In the genomic region with DNA sequence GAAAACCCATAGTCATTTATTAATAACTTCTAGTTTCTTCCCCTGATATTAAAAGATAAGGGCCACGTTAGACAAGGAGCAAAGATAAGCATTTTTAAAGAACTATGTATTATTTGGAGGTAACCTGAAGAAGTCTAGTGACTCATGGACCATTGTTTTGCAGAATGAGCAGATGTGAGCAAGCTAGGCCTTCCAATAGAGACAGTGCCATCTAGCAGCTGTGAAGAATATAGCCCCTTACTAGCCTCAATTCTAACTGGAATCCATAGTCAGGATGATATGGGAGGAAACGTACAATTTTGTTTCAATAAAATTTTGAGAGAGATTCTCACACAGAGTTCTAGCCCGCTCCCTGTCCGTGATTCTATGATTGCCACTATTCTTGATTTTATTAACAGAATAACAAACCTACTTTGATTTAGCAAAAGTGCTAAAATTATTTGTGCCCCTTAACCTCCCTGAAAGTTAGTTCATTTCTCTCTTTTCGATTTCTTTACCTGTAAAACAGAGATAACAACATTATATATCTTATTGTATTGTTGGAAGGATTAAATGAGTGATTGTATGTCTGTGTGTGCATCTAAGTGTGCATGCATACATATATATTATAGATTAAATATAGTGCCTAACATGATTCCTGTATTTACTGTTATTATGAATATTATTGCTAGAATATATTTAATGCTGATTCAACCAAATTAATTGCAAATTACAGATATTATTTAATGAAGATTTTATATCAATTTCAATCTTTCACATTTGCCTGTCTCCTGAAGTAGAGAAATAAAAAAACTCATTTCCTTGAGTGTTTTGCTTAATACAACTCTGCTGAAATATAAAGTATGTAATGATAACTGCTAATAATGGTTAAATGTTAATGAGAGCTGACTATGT, we compare ENCODE assay signal across 8 cellular contexts. TPM values are rescaled to one million over a fixed set of nuclear protein-coding genes. Genes with fewer than 3 reads are reported as not detected.
DNase-seq lines count a peak whose midpoint lies in the region; ATAC-seq, FAIRE-seq and TF ChIP-seq lines count a peak whose summit lies in the region.

No MANE protein-coding gene starts in this region.

- peak; percentile 95 for ATAC-seq in HG02852 (IDR thresholded peaks at IDR 0.05; ENCODE audit: unreplicated experiment)

- no peak overlapping the region for H3K4me3 Mint-ChIP-seq in astrocyte (ENCODE audit: unreplicated experiment)

- H3K9me3 ChIP-seq in astrocyte (ENCODE audit: insufficient read depth, low read depth, low read length), result no peaks in the 10 kb centered on the region
- no peaks in the 10 kb centered on the region for H3K9me3 ChIP-seq in keratinocyte (ENCODE audit: control insufficient read depth, low read depth, low read length)

- TF ChIP-seq CTCF in GM12872 (IDR thresholded peaks at IDR 0.05; ENCODE audit: insufficient read depth, low read depth, low read length), result peak; percentile 71
- TF ChIP-seq CTCF in astrocyte (IDR thresholded peaks at IDR 0.05; ENCODE audit: insufficient read depth, low read depth, low read length), result no peak
- peak; percentile 67 to 75 (median 71) for TF ChIP-seq CTCF in keratinocyte (optimal IDR thresholded peaks at IDR 0.05 in 1 of 3, IDR thresholded peaks at IDR 0.05 in 1 of 3, conservative IDR thresholded peaks at IDR 0.05 in 1 of 3; ENCODE audit: extremely low read depth in 1 of 3, insufficient read depth in 2 of 3, low read length in 3 of 3)

- H3K27me3 ChIP-seq in astrocyte (ENCODE audit: insufficient read depth, low read length) (no peaks in the 10 kb centered on the region), keratinocyte (ENCODE audit: control insufficient read depth, extremely low read depth, insufficient read depth, low read length) (no peaks in the 10 kb centered on the region)

- H3K79me2 ChIP-seq in astrocyte (ENCODE audit: insufficient read depth, low read length), result no peaks in the 10 kb centered on the region
- no peaks in the 10 kb centered on the region for H3K79me2 ChIP-seq in keratinocyte (ENCODE audit: control insufficient read depth, insufficient read depth, low read length)

- no peak overlapping the region for H3K4me2 ChIP-seq in astrocyte (ENCODE audit: low read length)
- H3K4me2 ChIP-seq in keratinocyte (ENCODE audit: control insufficient read depth, extremely low read depth, insufficient read depth, low read depth, low read length), result no peak overlapping the region

- H3K9ac ChIP-seq in astrocyte (ENCODE audit: low read length) (no peak overlapping the region), keratinocyte (ENCODE audit: control insufficient read depth, extremely low read depth, insufficient read depth, low read length) (no peak overlapping the region)

- dilution Hi-C loops in keratinocyte (cut with MboI; ENCODE audit: extremely low pct_ligation_motif_present, low sequenced_read_pairs), result no loop called here

- H2AFZ ChIP-seq in astrocyte (ENCODE audit: low read depth, low read length) (no peak overlapping the region), keratinocyte (ENCODE audit: control insufficient read depth, low read length) (no peak overlapping the region)

- H3K4me1 ChIP-seq in astrocyte (ENCODE audit: insufficient read depth, low read length), result no peaks in the 10 kb centered on the region
- H3K4me1 ChIP-seq in keratinocyte (ENCODE audit: control insufficient read depth, extremely low read depth, insufficient read depth, low read length), result no peaks in the 10 kb centered on the region

- H3K27me3 Mint-ChIP-seq in astrocyte (ENCODE audit: low read depth, unreplicated experiment), result no peaks in the 10 kb centered on the region

- H3K36me3 ChIP-seq in astrocyte (ENCODE audit: insufficient read depth, low read length) (no peaks in the 10 kb centered on the region), keratinocyte (ENCODE audit: control insufficient read depth in 2 of 2, extremely low read depth in 1 of 2, insufficient read depth in 2 of 2, low read length in 2 of 2) (no peaks in the 10 kb centered on the region)

- H3K27ac ChIP-seq in astrocyte (ENCODE audit: low read depth, low read length) (no peak overlapping the region), keratinocyte (ENCODE audit: control insufficient read depth, insufficient read depth, low read length) (no peak overlapping the region)

- H3K27ac Mint-ChIP-seq in astrocyte (ENCODE audit: unreplicated experiment), result no peak overlapping the region

- FAIRE-seq in A204.1 (lab: Jason Lieb, UNC) (peak; percentile 46), astrocyte (lab: Jason Lieb, UNC) (peak; percentile 49), keratinocyte (lab: Jason Lieb, UNC) (peak; percentile 90)

- H3K9me3 Mint-ChIP-seq in astrocyte (ENCODE audit: unreplicated experiment), result peaks cover 1% of the 10 kb centered on the region

- no peaks in the 10 kb centered on the region for H3K4me1 Mint-ChIP-seq in astrocyte (ENCODE audit: low read depth, unreplicated experiment)

- no peaks in the 10 kb centered on the region for H3K9me1 ChIP-seq in keratinocyte (ENCODE audit: control insufficient read depth, extremely low read depth, insufficient read depth, low read length)

- H3K4me3 ChIP-seq in astrocyte (ENCODE audit: insufficient read depth, low read depth, low read length), result no peak overlapping the region
- H3K4me3 ChIP-seq in keratinocyte (ENCODE audit: control insufficient read depth in 2 of 3, extremely low read depth in 1 of 3, insufficient read depth in 2 of 3, low read depth in 1 of 3, low read length in 3 of 3), result no peak overlapping the region

- H4K20me1 ChIP-seq in astrocyte (ENCODE audit: insufficient read depth, low read length), result no peaks in the 10 kb centered on the region
- H4K20me1 ChIP-seq in keratinocyte (ENCODE audit: control insufficient read depth, extremely low read depth, insufficient read depth, low read length), result no peaks in the 10 kb centered on the region

- H3K36me3 Mint-ChIP-seq in astrocyte (ENCODE audit: low read depth, unreplicated experiment), result peaks cover 3% of the 10 kb centered on the region

- DNase-seq in NCI-H1930 (lab: John Stamatoyannopoulos, UW) (peak; percentile 16 to 44), astrocyte (ENCODE audit: low read depth) (peak; percentile 63), keratinocyte (ENCODE audit: low read depth, low spot score) (peak; percentile 7), nucleus accumbens (lab: John Stamatoyannopoulos, UW) (no peak), GDM1 (lab: John Stamatoyannopoulos, UW) (no peak)

RNA-seq across cellular contexts. Expression of gene FAM237B, which starts 22.7 kb away (rescaled TPM):
- total RNA-seq in astrocyte, result not detected in 2 replicates
- not detected in 3 replicates for polyA plus RNA-seq in keratinocyte
- polyA plus RNA-seq in keratinocyte (2011; ENCODE audit: low read depth), result not detected
- polyA plus RNA-seq in keratinocyte (2011; cell fraction: cytosol; rRNA removed), result not detected in 2 replicates
- not detected in 2 replicates for polyA plus RNA-seq in keratinocyte (2011; cell fraction: nucleus; rRNA removed)
- not detected in 2 replicates for polyA plus RNA-seq in keratinocyte (2012; ENCODE audit: low replicate concordance)
- not detected in 3 replicates for polyA minus RNA-seq in keratinocyte
- polyA minus RNA-seq in keratinocyte (2011; cell fraction: cytosol; rRNA and poly(A)+ RNA removed), result not detected
- polyA minus RNA-seq in keratinocyte (2011; cell fraction: nucleus; rRNA and poly(A)+ RNA removed), result not detected in 2 replicates

RNA-seq across cellular contexts. Expression of gene GTPBP10, which starts 48.1 kb away (rescaled TPM):
- total RNA-seq in astrocyte, result 18.9 and 24.0 TPM in 2 replicates
- 14.0 to 26.6 TPM (median 17.0 TPM) in 3 replicates for polyA plus RNA-seq in keratinocyte
- polyA plus RNA-seq in keratinocyte (2011; ENCODE audit: low read depth), result 15.5 TPM
- 14.5 and 27.0 TPM in 2 replicates for polyA plus RNA-seq in keratinocyte (2011; cell fraction: cytosol; rRNA removed)
- polyA plus RNA-seq in keratinocyte (2011; cell fraction: nucleus; rRNA removed), result 20.3 and 28.4 TPM in 2 replicates
- polyA plus RNA-seq in keratinocyte (2012; ENCODE audit: low replicate concordance), result 13.9 and 20.8 TPM in 2 replicates
- 0.46 to 11.9 TPM (median 6.0 TPM) in 3 replicates for polyA minus RNA-seq in keratinocyte
- 2.7 TPM for polyA minus RNA-seq in keratinocyte (2011; cell fraction: cytosol; rRNA and poly(A)+ RNA removed)
- 5.4 and 14.2 TPM in 2 replicates for polyA minus RNA-seq in keratinocyte (2011; cell fraction: nucleus; rRNA and poly(A)+ RNA removed)

RNA-seq across cellular contexts. Expression of gene CFAP69, which starts 53.4 kb away (rescaled TPM):
- total RNA-seq in astrocyte, result 1.1 and 2.0 TPM in 2 replicates
- 0.35 to 1.6 TPM (median 0.67 TPM) in 3 replicates for polyA plus RNA-seq in keratinocyte
- polyA plus RNA-seq in keratinocyte (2011; ENCODE audit: low read depth), result 0.35 TPM
- polyA plus RNA-seq in keratinocyte (2011; cell fraction: cytosol; rRNA removed), result 0.40 and 0.60 TPM in 2 replicates
- 1.4 and 2.0 TPM in 2 replicates for polyA plus RNA-seq in keratinocyte (2011; cell fraction: nucleus; rRNA removed)
- polyA plus RNA-seq in keratinocyte (2012; ENCODE audit: low replicate concordance), result 0.54 and 1.5 TPM in 2 replicates
- 0.23 to 0.56 TPM (median 0.29 TPM) in 3 replicates for polyA minus RNA-seq in keratinocyte
- not detected for polyA minus RNA-seq in keratinocyte (2011; cell fraction: cytosol; rRNA and poly(A)+ RNA removed)
- polyA minus RNA-seq in keratinocyte (2011; cell fraction: nucleus; rRNA and poly(A)+ RNA removed), result 1.6 and 3.0 TPM in 2 replicates

Comparison
In these comparisons a context has a peak if more than half of its experiments do, and no peak if none do; other contexts are left out.
1. DNase-seq: peak in NCI-H1930 (2 of 2), astrocyte (single experiment) and keratinocyte (single experiment); none in nucleus accumbens (0 of 56) and GDM1 (single experiment).